Comparison of ENCODE assay signal across 27 cellular contexts in the genomic region with DNA sequence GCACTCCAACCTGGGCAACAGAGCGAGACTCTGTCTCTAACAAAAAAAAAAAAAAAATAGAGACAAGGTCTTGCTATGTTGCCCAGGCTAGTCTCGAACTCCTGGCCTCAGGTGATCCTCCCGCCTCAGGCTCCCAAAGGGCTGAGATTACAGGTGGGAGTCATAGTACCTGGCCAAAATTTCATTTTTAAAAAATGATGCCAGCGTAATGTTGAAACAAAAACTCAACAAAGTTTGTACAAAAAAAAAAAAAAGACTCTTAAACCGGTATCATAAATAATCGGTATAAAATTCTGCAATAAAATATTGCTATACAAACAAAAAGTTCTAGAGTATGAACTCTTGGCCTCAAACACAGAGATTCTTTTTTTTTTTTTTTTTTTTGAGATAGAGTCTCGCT. TPM values are rescaled to one million over a fixed set of nuclear protein-coding genes. Genes with fewer than 3 reads are reported as not detected.
"Had no signal": no experiment of that assay in that cellular context is flagged by ENCODE, and none has a peak within 500 bp of the region (broad histone marks: within the 10 kb centered on the region; RNA-seq: fewer than 3 reads in every experiment).

No MANE protein-coding gene starts in this region.

- DNase-seq: activated B cell treated with CpG ODN at 0.5 μM for 24 hours; activated CD4-positive, alpha-beta T cell treated with anti-CD3 and anti-CD28 coated beads, Interleukin-2, amount 10 ng/mL, durations not matched to agents 24 days and 14 days; activated CD8-positive, alpha-beta memory T cell treated with anti-CD3 and anti-CD28 coated beads, Interleukin-2, amount 50 U/mL, for 4 hours; cortex of kidney; effector memory CD4-positive, alpha-beta T cell; heart left ventricle; left ventricle myocardium inferior; stimulated activated CD4-positive, alpha-beta T cell treated with anti-CD3 and anti-CD28 coated beads, Interleukin-12 subunit alpha, Interleukin-12 subunit beta, amount 100 ng/mL, for 4 hours; stimulated activated CD4-positive, alpha-beta T cell treated with anti-CD3 and anti-CD28 coated beads, Interleukin-1b, Interleukin-23, amount 100 ng/mL, for 48 hours; stimulated activated CD8-positive, alpha-beta memory T cell treated with anti-CD3 and anti-CD28 coated beads, Interleukin-4, amount 100 ng/mL, for 48 hours; stimulated activated naive CD4-positive, alpha-beta T cell; substantia nigra; SW 1271 had no signal

- H3K4me1 ChIP-seq: ascending aorta had no signal

- H3K27ac ChIP-seq: ascending aorta, esophagus muscularis mucosa, gastroesophageal sphincter, heart left ventricle, left ventricle myocardium inferior, right atrium auricular region had no signal

- ATAC-seq: gastroesophageal sphincter, heart left ventricle had no signal

- H3K9me3 Mint-ChIP-seq: activated B cell treated with CpG ODN at 0.5 μM for 24 hours; activated CD4-positive, alpha-beta T cell treated with anti-CD3 and anti-CD28 coated beads, Interleukin-2, amount 10 ng/mL, durations not matched to agents 24 days and 14 days; activated T-helper 1 cell treated with anti-CD3 and anti-CD28 coated beads, Interleukin-12 subunit alpha, Interleukin-12 subunit beta, Interleukin-2, Interleukin-4 antibody, amounts not matched to agents 30 ng/mL and 10 ng/mL and 1 ng/mL, durations not matched to agents 14 hours and 24 hours and 36 hours; neural crest cell; T-helper 2 cell treated with Interferon-gamma antibody and Interleukin-4, amounts not matched to agents 5 μg/mL and 100 μg/mL, for 36 hours; type B pancreatic cell had no signal

- H3K27me3 Mint-ChIP-seq: activated B cell treated with CpG ODN at 0.5 μM for 24 hours; activated CD4-positive, alpha-beta T cell treated with anti-CD3 and anti-CD28 coated beads, Interleukin-2, amount 10 ng/mL, durations not matched to agents 24 days and 14 days had no signal

- H3K4me3 ChIP-seq: ascending aorta, esophagus muscularis mucosa, gastroesophageal sphincter, heart left ventricle, left ventricle myocardium inferior, right atrium auricular region had no signal

- H3K9me3 ChIP-seq: ascending aorta, esophagus muscularis mucosa, gastroesophageal sphincter, heart left ventricle, left ventricle myocardium inferior, right atrium auricular region had no signal

- H3K27me3 ChIP-seq: ascending aorta, heart left ventricle, right atrium auricular region had no signal

- H3K4me3 Mint-ChIP-seq: activated B cell treated with CpG ODN at 0.5 μM for 24 hours, neural crest cell, type B pancreatic cell had no signal

- H3K27ac Mint-ChIP-seq: progenitor cell of endocrine pancreas, type B pancreatic cell had no signal

- H3K36me3 Mint-ChIP-seq: type B pancreatic cell had no signal

- H3K36me3 ChIP-seq: ascending aorta, esophagus muscularis mucosa, gastroesophageal sphincter, left ventricle myocardium inferior, right atrium auricular region had no signal

RNA-seq across cellular contexts. Expression of a gene that starts 3.5 kb away (rescaled TPM):
- total RNA-seq: kidney epithelial cell, myocyte, progenitor cell of endocrine pancreas had no signal

RNA-seq across cellular contexts. Expression of a gene that starts 11.6 kb away (rescaled TPM):
- total RNA-seq: ascending aorta had no signal

RNA-seq across cellular contexts. Expression of a gene that starts 36.1 kb away (rescaled TPM):
- total RNA-seq: activated B cell treated with CpG ODN at 0.5 μM for 24 hours; activated CD4-positive, alpha-beta T cell treated with anti-CD3 and anti-CD28 coated beads, Interleukin-2, amount 10 ng/mL, durations not matched to agents 24 days and 14 days; ascending aorta; endothelial cell of umbilical vein; esophagus muscularis mucosa; gastroesophageal sphincter; heart left ventricle; kidney epithelial cell; left ventricle myocardium inferior; myocyte; neural crest cell; osteoblast; progenitor cell of endocrine pancreas; right atrium auricular region had no signal
- polyA plus RNA-seq: adipose tissue, endothelial cell of umbilical vein, heart left ventricle had no signal
